ENCODE assay signal across 12 cellular contexts in the genomic region with DNA sequence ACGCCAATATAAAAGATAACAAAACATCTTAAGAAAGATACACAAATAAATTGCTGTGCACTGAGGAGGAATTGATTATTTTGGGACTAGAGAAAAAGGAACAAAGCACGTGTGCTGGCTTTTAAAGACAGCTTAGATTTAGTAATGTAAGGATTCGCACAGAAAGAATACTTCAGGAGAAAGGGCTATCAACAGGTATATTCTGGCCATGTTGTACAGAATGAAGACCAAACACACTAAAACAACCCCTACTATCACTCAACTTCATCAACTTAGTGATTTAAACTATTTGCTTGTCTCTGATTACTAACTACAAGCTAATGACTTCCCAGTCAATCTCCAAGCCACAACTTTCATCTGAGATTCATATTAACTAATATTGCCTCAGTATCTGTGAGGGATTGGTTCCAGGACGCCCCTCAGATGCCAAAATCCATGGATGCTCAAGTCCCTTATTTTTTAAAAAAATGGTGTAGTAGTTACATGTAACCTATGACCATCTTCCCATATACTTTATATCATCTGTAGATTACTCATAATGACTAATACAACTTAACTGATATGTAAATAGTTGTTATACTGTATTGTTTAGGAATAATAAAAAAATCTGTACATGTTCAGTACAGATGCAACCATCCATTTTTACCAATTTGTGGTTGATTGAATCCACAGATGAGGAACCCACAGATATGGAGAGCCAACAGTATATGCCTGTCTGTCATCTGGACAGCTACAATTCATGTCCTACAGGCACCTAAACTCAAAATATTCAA. TPM values are rescaled to one million over a fixed set of nuclear protein-coding genes. Genes with fewer than 3 reads are reported as not detected.
DNase-seq lines count a peak whose midpoint lies in the region; ATAC-seq and TF ChIP-seq lines count a peak whose summit lies in the region.
"Had no signal": no experiment of that assay in that cellular context is flagged by ENCODE, and none has a peak within 500 bp of the region (broad histone marks: within the 10 kb centered on the region; RNA-seq: fewer than 3 reads in every experiment).

No MANE protein-coding gene starts in this region.

- H3K4me3 ChIP-seq in NB4 (ENCODE audit: low read depth, low read length) = peak overlapping the region; percentile 42
- H3K4me3 ChIP-seq in aorta (ENCODE audit: low read length in 2 of 2) = no peak overlapping the region
- H3K4me3 ChIP-seq: stomach had no signal

- H3K36me3 Mint-ChIP-seq in T-helper 2 cell treated with Interferon-gamma antibody and Interleukin-4, amounts not matched to agents 5 μg/mL and 100 μg/mL, for 36 hours (ENCODE audit: low read depth) = peaks cover 78% of the 10 kb centered on the region
- peaks cover 49% of the 10 kb centered on the region for H3K36me3 Mint-ChIP-seq in central memory CD8-positive, alpha-beta T cell (ENCODE audit: insufficient read depth)
- H3K36me3 Mint-ChIP-seq in osteocyte (ENCODE audit: unreplicated experiment) = peaks cover 22% of the 10 kb centered on the region

- no peaks in the 10 kb centered on the region for H3K4me1 ChIP-seq in aorta (ENCODE audit: control insufficient read depth in 1 of 2, insufficient read depth in 2 of 2, low read length in 2 of 2)

- H3K4me3 Mint-ChIP-seq in T-helper 2 cell treated with Interferon-gamma antibody and Interleukin-4, amounts not matched to agents 5 μg/mL and 100 μg/mL, for 36 hours = peak overlapping the region; percentile 88
- H3K4me3 Mint-ChIP-seq in central memory CD8-positive, alpha-beta T cell = peak overlapping the region; percentile 98
- H3K4me3 Mint-ChIP-seq in osteocyte (ENCODE audit: unreplicated experiment) = no peak overlapping the region

- peak overlapping the region; percentile 43 for H3K27ac Mint-ChIP-seq in T-helper 2 cell treated with Interferon-gamma antibody and Interleukin-4, amounts not matched to agents 5 μg/mL and 100 μg/mL, for 36 hours
- H3K27ac Mint-ChIP-seq in central memory CD8-positive, alpha-beta T cell (ENCODE audit: low read depth) = peak overlapping the region; percentile 75
- H3K27ac Mint-ChIP-seq in osteocyte (ENCODE audit: unreplicated experiment) = peak overlapping the region; percentile 90

- intact Hi-C loops in aorta (cut with DNase I) = loop anchor here in 1 of 2 donors (5.0 kb wide), 2 partner anchors 103 to 1957 kb away; partner anchors contain the start of genes KDM1B and TPMT

- peaks cover 0 to 2% of the 10 kb centered on the region in 2 donors for H3K36me3 ChIP-seq in aorta (ENCODE audit: control insufficient read depth in 1 of 2, insufficient read depth in 2 of 2, low read length in 1 of 2)

- H3K9me3 ChIP-seq in aorta (ENCODE audit: control insufficient read depth, low read length) = no peaks in the 10 kb centered on the region
- H3K9me3 ChIP-seq: stomach had no signal

- H3K27ac ChIP-seq in aorta (ENCODE audit: low read depth in 1 of 2, low read length in 2 of 2) = no peak overlapping the region

- WGBS in aorta, 2 donors = 90 to 91% methylated on average over 4 of the region's 4 CpGs

- DNase-seq in T-helper 2 cell treated with Interferon-gamma antibody and Interleukin-4, amounts not matched to agents 5 μg/mL and 100 μg/mL, for 36 hours (ENCODE audit: low spot score) = no peak
- no peak for DNase-seq in T-helper 2 cell
- no peak for DNase-seq in NB4 (ENCODE audit: low read depth)
- no peak for DNase-seq in central memory CD8-positive, alpha-beta T cell (ENCODE audit: low spot score in 2 of 2)
- no peak for DNase-seq in osteocyte (ENCODE audit: extremely low spot score, unreplicated experiment)
- DNase-seq in aorta = no peak
- DNase-seq in epidermal melanocyte (ENCODE audit: insufficient read length, low spot score) = no peak
- no peak for DNase-seq in kidney glomerular epithelial cell (lab: John Stamatoyannopoulos, UW)
- DNase-seq: effector CD4-positive, alpha-beta T cell; GDM1; NCI-H748 treated with DMSO at 0.1 percent for 48 hours; stomach had no signal

- ATAC-seq in central memory CD8-positive, alpha-beta T cell (replicated peaks; ENCODE audit: extremely low read depth, poor library complexity, severe bottlenecking) = no peak
- no peak for ATAC-seq in aorta (ENCODE audit: low FRiP score)

- no peak for TF ChIP-seq POLR2A in NB4 (IDR thresholded peaks at IDR 0.05; ENCODE audit: extremely low read depth, insufficient read length)

- no peaks in the 10 kb centered on the region for H3K27me3 Mint-ChIP-seq in T-helper 2 cell treated with Interferon-gamma antibody and Interleukin-4, amounts not matched to agents 5 μg/mL and 100 μg/mL, for 36 hours (ENCODE audit: low read depth)
- no peaks in the 10 kb centered on the region for H3K27me3 Mint-ChIP-seq in central memory CD8-positive, alpha-beta T cell
- H3K27me3 Mint-ChIP-seq in osteocyte (ENCODE audit: unreplicated experiment) = no peaks in the 10 kb centered on the region

- no peak for TF ChIP-seq CTCF in NB4 (IDR thresholded peaks at IDR 0.05; ENCODE audit: low read depth, low read length)
- TF ChIP-seq CTCF in osteocyte (IDR thresholded peaks at IDR 0.05) = no peak

- H3K27me3 ChIP-seq in aorta (ENCODE audit: control insufficient read depth in 1 of 2, insufficient read depth in 2 of 2, low read length in 1 of 2) = no peaks in the 10 kb centered on the region
- H3K27me3 ChIP-seq: stomach had no signal

- no peaks in the 10 kb centered on the region for H3K9me3 Mint-ChIP-seq in T-helper 2 cell treated with Interferon-gamma antibody and Interleukin-4, amounts not matched to agents 5 μg/mL and 100 μg/mL, for 36 hours
- no peaks in the 10 kb centered on the region for H3K9me3 Mint-ChIP-seq in central memory CD8-positive, alpha-beta T cell
- no peaks in the 10 kb centered on the region for H3K9me3 Mint-ChIP-seq in osteocyte (ENCODE audit: unreplicated experiment)

- H3K4me1 Mint-ChIP-seq in T-helper 2 cell treated with Interferon-gamma antibody and Interleukin-4, amounts not matched to agents 5 μg/mL and 100 μg/mL, for 36 hours (ENCODE audit: low read depth) = peaks cover 47% of the 10 kb centered on the region
- peaks cover 52% of the 10 kb centered on the region for H3K4me1 Mint-ChIP-seq in central memory CD8-positive, alpha-beta T cell
- H3K4me1 Mint-ChIP-seq in osteocyte (ENCODE audit: unreplicated experiment) = peaks cover 43% of the 10 kb centered on the region

RNA-seq across cellular contexts. Expression of gene DEK, which starts 4.5 kb away (rescaled TPM):
- total RNA-seq in osteocyte (62.1 and 65.5 TPM in 2 replicates), aorta (10 to 100 TPM; 73.0 to 77.6 TPM)
- polyA plus RNA-seq in aorta = 10 to 100 TPM; 61.7 to 83.9 TPM
